Comparison of ENCODE assay signal across 9 cellular contexts in the genomic region with DNA sequence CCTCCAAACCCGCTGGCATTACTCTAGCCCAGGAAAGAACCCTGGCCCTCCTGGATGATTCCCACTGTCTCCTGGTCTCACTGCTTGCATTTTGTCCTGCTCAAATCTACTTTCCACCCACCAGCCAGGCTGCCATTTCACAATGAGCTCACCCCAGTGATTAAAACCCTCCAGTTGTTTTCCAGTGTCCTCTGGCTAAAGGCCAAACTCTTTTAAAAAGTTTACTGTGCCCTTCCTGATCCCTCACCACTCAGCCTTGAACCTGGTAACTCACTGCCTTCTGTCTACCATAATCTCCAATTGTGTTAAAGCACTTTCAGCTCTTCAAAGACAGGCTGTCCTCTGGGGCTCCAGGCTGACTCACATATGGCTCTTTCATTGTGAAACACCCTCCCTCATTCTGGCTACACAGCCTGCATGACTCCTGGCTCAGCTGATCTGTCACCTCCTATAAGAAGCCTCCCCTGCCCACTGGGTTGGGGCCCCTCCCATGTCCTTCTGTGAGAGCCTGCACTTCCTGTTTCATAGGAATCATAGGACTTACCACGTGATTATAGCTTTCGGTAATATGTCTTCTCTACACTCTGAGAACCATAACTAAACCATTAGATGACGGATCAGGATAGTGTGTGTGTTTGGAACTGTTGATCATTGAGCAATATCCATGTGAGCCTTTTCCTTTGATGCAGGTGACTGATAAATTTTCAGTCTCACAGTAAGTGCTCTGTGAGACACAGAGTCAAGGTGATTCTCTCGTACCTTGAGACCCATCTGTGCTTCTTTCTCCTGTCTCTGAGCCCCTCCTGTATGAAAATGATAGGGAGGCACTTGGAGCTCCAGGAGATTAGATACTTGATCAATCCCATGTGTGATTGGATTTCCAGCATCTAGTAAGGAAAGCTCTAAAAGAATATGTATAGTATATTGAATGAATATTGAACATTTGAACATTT.
A peak's percentile ranks its signal among the peaks of the same experiment; 100 is the strongest.
DNase-seq lines count a peak whose midpoint lies in the region; ATAC-seq, FAIRE-seq and TF ChIP-seq lines count a peak whose summit lies in the region.
"Had no signal": no experiment of that assay in that cellular context is flagged by ENCODE, and none has a peak within 500 bp of the region (broad histone marks: within the 10 kb centered on the region; RNA-seq: fewer than 3 reads in every experiment).

No MANE protein-coding gene starts in this region.

- in situ Hi-C loops in astrocyte of the spinal cord (cut with HindIII; ENCODE audit: low sequenced_read_pairs), result no loop called here

- no peaks in the 10 kb centered on the region for H3K9me3 ChIP-seq in lower lobe of right lung

- no peaks in the 10 kb centered on the region for H3K4me1 ChIP-seq in lower lobe of right lung

- intact Hi-C loops in lower lobe of right lung (cut with DNase I), result no loop called here

- TF ChIP-seq CTCF in astrocyte of the spinal cord (IDR thresholded peaks at IDR 0.05; ENCODE audit: low read depth, low read length), result no peak
- TF ChIP-seq CTCF in lower lobe of right lung (IDR thresholded peaks at IDR 0.05), result no peak

- H3K36me3 ChIP-seq in lower lobe of right lung, result no peaks in the 10 kb centered on the region

- no peaks in the 10 kb centered on the region for H3K27me3 ChIP-seq in lower lobe of right lung (ENCODE audit: low read depth)

- ATAC-seq in HG02623 (IDR thresholded peaks at IDR 0.05; ENCODE audit: unreplicated experiment) (peak; percentile 58), lower lobe of right lung (peak; percentile 79 to 92), HG03565 (IDR thresholded peaks at IDR 0.05; ENCODE audit: unreplicated experiment) (no peak)

- H3K27ac ChIP-seq in lower lobe of right lung, result no peak overlapping the region

- no peak for FAIRE-seq in urothelium cell line (lab: Jason Lieb, UNC)

- DNase-seq in ELF-1 (ENCODE audit: low read depth, low spot score) (peak; percentile 23), OCI-M1 (lab: John Stamatoyannopoulos, UW) (peak; percentile 86), astrocyte of the spinal cord (ENCODE audit: low read depth, low spot score) (peak; percentile 86), lower lobe of right lung (peak; percentile 83), urothelium cell line (ENCODE audit: low spot score) (peak; percentile 44), T-helper 9 cell (no peak)
- DNase-seq: naive B cell had no signal

- H3K4me3 ChIP-seq in astrocyte of the spinal cord (ENCODE audit: low read depth, low read length) (no peak overlapping the region), lower lobe of right lung (no peak overlapping the region)
